16 cellular contexts compared by ENCODE assay signal in the genomic region with DNA sequence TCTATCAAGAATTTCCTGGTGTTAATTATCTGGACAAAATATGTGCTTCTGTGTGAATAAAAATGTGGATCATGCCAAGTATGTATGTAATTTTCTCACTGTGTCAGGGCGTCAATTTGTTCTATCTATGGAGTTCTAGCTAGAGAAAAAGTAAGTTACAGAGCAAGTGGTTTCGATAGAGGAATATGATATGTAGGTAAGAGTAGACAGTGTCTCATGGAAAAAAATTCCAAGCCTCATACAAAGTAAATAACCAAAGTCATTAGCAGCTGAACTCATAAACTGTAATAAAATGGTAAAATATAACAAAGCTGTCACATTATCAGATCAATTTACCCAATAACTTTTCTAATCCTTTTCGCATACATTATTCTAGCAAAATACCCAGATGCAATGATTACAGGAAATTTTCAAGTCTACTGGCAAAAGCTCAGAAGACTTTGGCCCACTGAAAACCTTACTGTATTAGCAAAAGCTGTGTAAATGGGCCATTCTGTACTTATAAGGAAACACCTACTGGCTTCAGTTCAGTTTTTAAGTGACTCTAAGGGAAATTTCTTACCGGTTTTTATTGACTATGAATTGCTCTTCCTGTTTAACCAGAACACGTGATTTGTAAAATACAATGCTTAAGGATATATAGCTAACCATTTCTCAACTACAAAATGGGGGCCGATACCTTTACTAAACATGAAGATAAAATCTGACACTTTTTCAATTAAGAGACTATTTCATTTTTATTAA.
DNase-seq lines count a peak whose midpoint lies in the region; ATAC-seq and FAIRE-seq lines count a peak whose summit lies in the region.
"Had no signal": no experiment of that assay in that cellular context is flagged by ENCODE, and none has a peak within 500 bp of the region (broad histone marks: within the 10 kb centered on the region; RNA-seq: fewer than 3 reads in every experiment).

No MANE protein-coding gene starts in this region.

- 21 to 62% (median 38%) methylated on average over 6 of the region's 6 CpGs for WGBS in small intestine, 3 donors

- no peaks in the 10 kb centered on the region for H3K4me1 ChIP-seq in small intestine (ENCODE audit: control insufficient read depth in 2 of 2, insufficient read depth in 1 of 2, low read depth in 1 of 2, low read length in 1 of 2)
- H3K4me1 ChIP-seq: BLaER1 had no signal

- no peak for FAIRE-seq in small intestine (lab: Jason Lieb, UNC)
- FAIRE-seq: H54 had no signal

- DNase-seq in NCI-H2196 treated with DMSO at 0.1 percent for 48 hours (lab: John Stamatoyannopoulos, UW; ENCODE audit: unreplicated experiment) (peak; percentile 1), NCI-H2196 (lab: John Stamatoyannopoulos, UW; ENCODE audit: unreplicated experiment) (no peak), SK-N-MC (ENCODE audit: low read depth, low spot score) (no peak), left colon (no peak), small intestine (peak; percentile 12), COLO829 (ENCODE audit: low spot score) (no peak), activated T-cell treated with anti-CD3 and anti-CD28 coated beads for 4 hours (no peak), NCI-H748 (lab: John Stamatoyannopoulos, UW; ENCODE audit: unreplicated experiment) (no peak)
- DNase-seq: AML-193; Calu3; CD8-positive, alpha-beta memory T cell; DMS 273 treated with DMSO at 0.1 percent for 48 hours; GM23248 had no signal

- no peaks in the 10 kb centered on the region for H3K36me3 ChIP-seq in SK-N-MC (ENCODE audit: insufficient read depth, low read length)
- no peaks in the 10 kb centered on the region for H3K36me3 ChIP-seq in small intestine (ENCODE audit: control insufficient read depth in 2 of 2, insufficient read depth in 2 of 2, low read length in 2 of 2)
- H3K36me3 ChIP-seq: BLaER1 had no signal

- no peaks in the 10 kb centered on the region for H3K27me3 ChIP-seq in small intestine (ENCODE audit: control insufficient read depth in 2 of 2, insufficient read depth in 2 of 2, low read length in 2 of 2)
- H3K27me3 ChIP-seq: BLaER1 had no signal

- H3K9me3 ChIP-seq in SK-N-MC (ENCODE audit: low read depth, low read length) (no peaks in the 10 kb centered on the region), small intestine (ENCODE audit: control insufficient read depth, low read depth) (peaks cover 1% of the 10 kb centered on the region)
- H3K9me3 ChIP-seq: BLaER1 had no signal

- H3K27ac ChIP-seq in SK-N-MC (peak overlapping the region; percentile 77), small intestine (ENCODE audit: low read depth in 1 of 2, low read length in 1 of 2) (no peak overlapping the region)
- H3K27ac ChIP-seq: 22Rv1, BLaER1, GM23248 had no signal

- intact Hi-C loops in left colon (cut with DNase I, micrococcal nuclease) = no loop called here

- no peak overlapping the region for H3K9ac ChIP-seq in SK-N-MC (ENCODE audit: insufficient read length)
- H3K9ac ChIP-seq: BLaER1, GM23248 had no signal

- peak; percentile 83 for ATAC-seq in left colon

- H3K4me3 ChIP-seq in SK-N-MC (peak overlapping the region; percentile 50; the same call in 1 of the 2 replicates), small intestine (ENCODE audit: low read depth in 1 of 2, low read length in 2 of 2) (no peak overlapping the region)
- H3K4me3 ChIP-seq: BLaER1, GM23248 had no signal

Comparison
In these comparisons a context has a peak if more than half of its experiments do, and no peak if none do; other contexts are left out.
1. DNase-seq: peak in NCI-H2196 treated with DMSO at 0.1 percent for 48 hours (single experiment) and small intestine (single experiment); none in NCI-H2196 (single experiment), SK-N-MC (single experiment), left colon (0 of 2), COLO829 (single experiment), activated T-cell treated with anti-CD3 and anti-CD28 coated beads for 4 hours (single experiment) and NCI-H748 (single experiment).